8 cellular contexts compared by ENCODE assay signal in genomic region chr6:116370328-116370716, GRCh38. TPM values are rescaled to one million over a fixed set of nuclear protein-coding genes. Genes with fewer than 3 reads are reported as not detected.
DNase-seq lines count a peak whose midpoint lies in the region; ATAC-seq and TF ChIP-seq lines count a peak whose summit lies in the region.

No MANE protein-coding gene starts in this region.

- H3K27ac ChIP-seq in AG04450 (ENCODE audit: low read depth, low read length), result peak overlapping the region; percentile 85
- H3K27ac ChIP-seq in angular gyrus (ENCODE audit: low read depth, low read length), result peak overlapping the region; percentile 73
- H3K27ac ChIP-seq in layer of hippocampus (ENCODE audit: low read depth, low read length), result peak overlapping the region; percentile 77
- peak overlapping the region; percentile 97 for H3K27ac ChIP-seq in subcutaneous abdominal adipose tissue (ENCODE audit: low read depth, low read length)

- H3K27me3 ChIP-seq in AG04450 (ENCODE audit: control insufficient read depth, insufficient read depth, low read length), result no peaks in the 10 kb centered on the region
- H3K27me3 ChIP-seq in layer of hippocampus (ENCODE audit: control insufficient read depth, insufficient read depth, low read length), result no peaks in the 10 kb centered on the region
- no peaks in the 10 kb centered on the region for H3K27me3 ChIP-seq in subcutaneous abdominal adipose tissue (ENCODE audit: control insufficient read depth in 5 of 5, insufficient read depth in 4 of 5, low read length in 5 of 5)

- no peaks in the 10 kb centered on the region for H3K36me3 ChIP-seq in subcutaneous abdominal adipose tissue (ENCODE audit: control insufficient read depth in 5 of 5, insufficient read depth in 5 of 5, low read length in 5 of 5)

- H3K4me3 ChIP-seq in AG04450 (ENCODE audit: low read depth, low read length) (peak overlapping the region; percentile 88), HFF-Myc (replicated peaks; ENCODE audit: low read depth, low read length) (peak overlapping the region; percentile 80), subcutaneous abdominal adipose tissue (ENCODE audit: low read depth in 1 of 5, low read length in 5 of 5) (peak overlapping the region; percentile 78 to 92 (median 84))

- H3K4me1 ChIP-seq in subcutaneous abdominal adipose tissue (ENCODE audit: control insufficient read depth in 5 of 5, insufficient read depth in 5 of 5, low read length in 5 of 5), result peaks cover 0 to 35% (median 22%) of the 10 kb centered on the region in 5 donors

- TF ChIP-seq CTCF in AG04450 (IDR thresholded peaks at IDR 0.05; ENCODE audit: low read depth, low read length), result no peak
- no peak for TF ChIP-seq CTCF in HFF-Myc (IDR thresholded peaks at IDR 0.05; ENCODE audit: low read depth, low read length, missing control alignments)

- CTCF ChIA-PET in AG04450 (lab: Charles Lee), result interaction anchor here (0.7 to 2.3 kb wide), 6 partner anchors 74 to 152 kb away, joined by 3 to 8 read pairs (median 4); no protein-coding TSS in a partner anchor

- H3K9me3 ChIP-seq in AG04450 (ENCODE audit: control insufficient read depth, insufficient read depth, low read length) (no peaks in the 10 kb centered on the region), subcutaneous abdominal adipose tissue (ENCODE audit: control insufficient read depth in 5 of 5, low read length in 5 of 5) (no peaks in the 10 kb centered on the region)

- no peak for ATAC-seq in HG03097 (IDR thresholded peaks at IDR 0.05; ENCODE audit: low FRiP score, unreplicated experiment)

- POLR2A ChIA-PET in AG04450 (lab: Yijun Ruan, JAX), result interaction anchor here (0.8 to 2.2 kb wide), 5 partner anchors 16 to 188 kb away, joined by 3 to 15 read pairs (median 3); partner anchors contain the start of genes CALHM5 and TSPYL1

- DNase-seq in AG04450 (ENCODE audit: low read depth, low spot score) (no peak), HFF-Myc (ENCODE audit: extremely low read depth, low read depth) (no peak), NCI-H2081 (lab: John Stamatoyannopoulos, UW) (no peak), KBM-7 (no peak)

- in situ Hi-C loops in KBM-7 (cut with MboI; ENCODE audit: low pct_unique_long_range_greater_than_20kb, low sequenced_read_pairs), result no loop called here

- peak overlapping the region; percentile 64 to 95 (median 87) for H3K9ac ChIP-seq in subcutaneous abdominal adipose tissue (ENCODE audit: low read length in 5 of 5)

RNA-seq across cellular contexts. Expression of gene DSE, which starts 0.4 kb away (rescaled TPM):
- polyA plus RNA-seq in AG04450 (2011; rRNA removed), result 85.7 and 86.2 TPM in 2 replicates
- 102 and 117 TPM in 2 replicates for polyA minus RNA-seq in AG04450 (2011; rRNA and poly(A)+ RNA removed)
